ENCODE assay signal across 10 cellular contexts in genomic region chr20:51382986-51383821, GRCh38.
DNase-seq lines count a peak whose midpoint lies in the region; ATAC-seq and FAIRE-seq lines count a peak whose summit lies in the region.
"Had no signal": no experiment of that assay in that cellular context is flagged by ENCODE, and none has a peak within 500 bp of the region (broad histone marks: within the 10 kb centered on the region; RNA-seq: fewer than 3 reads in every experiment).

No MANE protein-coding gene starts in this region.

- no peaks in the 10 kb centered on the region for H3K27me3 ChIP-seq in small intestine (ENCODE audit: control insufficient read depth in 2 of 2, insufficient read depth in 2 of 2, low read length in 2 of 2)
- H3K27me3 ChIP-seq: SJSA1 had no signal

- H3K4me3 Mint-ChIP-seq in activated CD8-positive, alpha-beta memory T cell treated with anti-CD3 and anti-CD28 coated beads, Interleukin-2, amount 10 ng/mL, durations not matched to agents 7 days and 5 days = no peak overlapping the region

- ATAC-seq in activated CD8-positive, alpha-beta memory T cell treated with anti-CD3 and anti-CD28 coated beads, Interleukin-2, amount 10 ng/mL, durations not matched to agents 7 days and 5 days = no peak
- ATAC-seq in GM19467 (IDR thresholded peaks at IDR 0.05; ENCODE audit: unreplicated experiment) = no peak

- CTCF ChIA-PET in activated CD8-positive, alpha-beta memory T cell treated with anti-CD3 and anti-CD28 coated beads, Interleukin-2, amount 10 ng/mL, durations not matched to agents 7 days and 5 days (lab: Charles Lee) = interaction anchor here (1.0 kb wide), 1 partner anchor 212 kb away, joined by 3 read pairs; no protein-coding TSS in a partner anchor

- H3K4me1 Mint-ChIP-seq in activated CD8-positive, alpha-beta memory T cell treated with anti-CD3 and anti-CD28 coated beads, Interleukin-2, amount 10 ng/mL, durations not matched to agents 7 days and 5 days = peaks cover 50% of the 10 kb centered on the region

- H3K9me3 Mint-ChIP-seq in activated CD8-positive, alpha-beta memory T cell treated with anti-CD3 and anti-CD28 coated beads, Interleukin-2, amount 10 ng/mL, durations not matched to agents 7 days and 5 days (ENCODE audit: low read depth) = no peaks in the 10 kb centered on the region

- no peaks in the 10 kb centered on the region for H3K9me3 ChIP-seq in small intestine (ENCODE audit: control insufficient read depth, low read depth)
- H3K9me3 ChIP-seq: SJSA1 had no signal

- no peaks in the 10 kb centered on the region for H3K36me3 ChIP-seq in small intestine (ENCODE audit: control insufficient read depth in 2 of 2, insufficient read depth in 2 of 2, low read length in 2 of 2)
- H3K36me3 ChIP-seq: SJSA1 had no signal

- 39 to 64% (median 46%) methylated on average over 23 of the region's 23 CpGs for WGBS in small intestine, 3 donors

- H3K27ac ChIP-seq in small intestine (ENCODE audit: low read depth in 1 of 2, low read length in 1 of 2) = no peak overlapping the region
- H3K27ac ChIP-seq: KMS-11, SJSA1 had no signal

- peak overlapping the region; percentile 86 for H3K27ac Mint-ChIP-seq in activated CD8-positive, alpha-beta memory T cell treated with anti-CD3 and anti-CD28 coated beads, Interleukin-2, amount 10 ng/mL, durations not matched to agents 7 days and 5 days

- FAIRE-seq in small intestine (lab: Jason Lieb, UNC) = no peak

- no peaks in the 10 kb centered on the region for H3K27me3 Mint-ChIP-seq in activated CD8-positive, alpha-beta memory T cell treated with anti-CD3 and anti-CD28 coated beads, Interleukin-2, amount 10 ng/mL, durations not matched to agents 7 days and 5 days

- no peak overlapping the region for H3K4me3 ChIP-seq in small intestine (ENCODE audit: low read depth in 1 of 2, low read length in 2 of 2)
- H3K4me3 ChIP-seq: SJSA1 had no signal

- peaks cover 21% of the 10 kb centered on the region for H3K36me3 Mint-ChIP-seq in activated CD8-positive, alpha-beta memory T cell treated with anti-CD3 and anti-CD28 coated beads, Interleukin-2, amount 10 ng/mL, durations not matched to agents 7 days and 5 days

- no peak for DNase-seq in activated CD8-positive, alpha-beta memory T cell treated with anti-CD3 and anti-CD28 coated beads, Interleukin-2, amount 10 ng/mL, durations not matched to agents 7 days and 5 days
- DNase-seq in activated CD8-positive, alpha-beta memory T cell treated with anti-CD3 and anti-CD28 coated beads, Interleukin-2, amount 50 U/mL, for 4 hours = no peak
- DNase-seq in NCI-H187 treated with DMSO at 0.1 percent for 48 hours (lab: John Stamatoyannopoulos, UW) = peak; percentile 94
- DNase-seq in dermis blood vessel endothelial cell = peak; percentile 85
- DNase-seq in small intestine = peak; percentile 25
- no peak for DNase-seq in SKM-1 treated with dmso at 0.1 percent for 144 hours (lab: John Stamatoyannopoulos, UW; ENCODE audit: unreplicated experiment)
- DNase-seq in NCI-H226 = no peak

- no peaks in the 10 kb centered on the region for H3K4me1 ChIP-seq in small intestine (ENCODE audit: control insufficient read depth in 2 of 2, insufficient read depth in 1 of 2, low read depth in 1 of 2, low read length in 1 of 2)

Comparison
In these comparisons a context has a peak if more than half of its experiments do, and no peak if none do; other contexts are left out.
1. DNase-seq: peak in NCI-H187 treated with DMSO at 0.1 percent for 48 hours (single experiment), dermis blood vessel endothelial cell (single experiment) and small intestine (single experiment); none in activated CD8-positive, alpha-beta memory T cell treated with anti-CD3 and anti-CD28 coated beads, Interleukin-2, amount 10 ng/mL, durations not matched to agents 7 days and 5 days (single experiment), activated CD8-positive, alpha-beta memory T cell treated with anti-CD3 and anti-CD28 coated beads, Interleukin-2, amount 50 U/mL, for 4 hours (single experiment), SKM-1 treated with dmso at 0.1 percent for 144 hours (single experiment) and NCI-H226 (single experiment).